ENCODE assay signal across 8 cellular contexts in the genomic region with DNA sequence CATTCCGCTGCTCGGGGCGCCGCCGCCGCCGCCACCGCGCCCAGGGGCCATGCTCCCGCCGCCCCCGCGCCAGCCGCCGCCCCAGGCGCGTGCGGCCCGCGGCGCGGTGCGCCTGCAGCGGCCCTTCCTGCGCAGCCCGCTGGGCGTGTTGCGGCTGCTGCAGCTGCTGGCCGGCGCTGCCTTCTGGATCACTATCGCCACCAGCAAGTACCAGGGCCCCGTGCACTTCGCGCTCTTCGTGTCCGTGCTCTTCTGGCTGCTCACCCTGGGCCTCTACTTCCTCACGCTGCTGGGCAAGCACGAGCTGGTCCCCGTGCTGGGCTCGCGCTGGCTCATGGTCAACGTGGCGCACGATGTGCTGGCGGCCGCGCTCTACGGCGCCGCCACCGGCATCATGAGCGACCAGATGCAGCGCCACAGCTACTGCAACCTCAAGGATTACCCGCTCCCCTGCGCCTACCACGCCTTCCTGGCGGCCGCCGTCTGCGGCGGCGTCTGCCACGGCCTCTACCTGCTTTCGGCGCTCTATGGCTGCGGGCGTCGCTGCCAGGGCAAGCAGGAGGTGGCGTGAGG. TPM values are rescaled to one million over a fixed set of nuclear protein-coding genes. Genes with fewer than 3 reads are reported as not detected.
DNase-seq lines count a peak whose midpoint lies in the region; ATAC-seq and TF ChIP-seq lines count a peak whose summit lies in the region.

No MANE protein-coding gene starts in this region.

- intact Hi-C loops in stomach (cut with DNase I; ENCODE audit: low total_unique reads): no loop called here

- peak; percentile 84 for ATAC-seq in GM18511 (IDR thresholded peaks at IDR 0.05; ENCODE audit: unreplicated experiment)
- peak; percentile 47 for ATAC-seq in HG03039 (IDR thresholded peaks at IDR 0.05; ENCODE audit: unreplicated experiment)
- peak; percentile 81 for ATAC-seq in esophagus mucosa

- peak; percentile 60 for DNase-seq in AG08395 (ENCODE audit: low spot score)
- DNase-seq in NCI-H748 (lab: John Stamatoyannopoulos, UW; ENCODE audit: unreplicated experiment): peak; percentile 75
- DNase-seq in activated T-cell treated with anti-CD3 and anti-CD28 coated beads, Interleukin-2, amount 50 U/mL, for 48 hours: peak; percentile 68 to 75
- peak; percentile 73 for DNase-seq in stomach

- H3K4me1 ChIP-seq in muscle layer of colon (ENCODE audit: insufficient read depth, low read length): peaks cover 60% of the 10 kb centered on the region
- peaks cover 41 to 82% (median 59%) of the 10 kb centered on the region in 4 donors for H3K4me1 ChIP-seq in stomach

- WGBS in stomach, 5 donors: 0 to 1% (median 0%) methylated on average over 27 to 69 of the region's 69 CpGs

- H3K9me3 ChIP-seq in muscle layer of colon (ENCODE audit: low read length): no peaks in the 10 kb centered on the region
- H3K9me3 ChIP-seq in stomach: no peaks in the 10 kb centered on the region

- H3K9ac ChIP-seq in muscle layer of colon (ENCODE audit: low read length): peak overlapping the region; percentile 98

- H3K27ac ChIP-seq in muscle layer of colon (ENCODE audit: low read depth, low read length) (peak overlapping the region; percentile 96), stomach (peak overlapping the region; percentile 83 to 97 (median 93))

- H3K36me3 ChIP-seq in muscle layer of colon (ENCODE audit: insufficient read depth, low read length) (peaks cover 33% of the 10 kb centered on the region), stomach (peaks cover 0 to 10% (median 6%) of the 10 kb centered on the region in 4 donors)

- peak in 3 of 7 experiments; percentile 8 to 16 (median 15) for TF ChIP-seq CTCF in stomach (IDR thresholded peaks at IDR 0.05)

- TF ChIP-seq EP300 in stomach (IDR thresholded peaks at IDR 0.05): no peak

- H3K27me3 ChIP-seq in muscle layer of colon (ENCODE audit: control insufficient read depth in 1 of 2, insufficient read depth in 2 of 2, low read length in 2 of 2) (no peaks in the 10 kb centered on the region), stomach (no peaks in the 10 kb centered on the region)

- TF ChIP-seq POLR2A in stomach (IDR thresholded peaks at IDR 0.05): no peak

- H3K4me3 ChIP-seq in muscle layer of colon (ENCODE audit: low read depth in 1 of 2, low read length in 2 of 2) (peak overlapping the region; percentile 81 to 94), stomach (peak overlapping the region; percentile 60 to 73 (median 62))

RNA-seq across cellular contexts. Expression of a gene that starts 0.4 kb away (rescaled TPM):
- total RNA-seq in esophagus mucosa: 12.1 TPM
- total RNA-seq in stomach: 10 to 100 TPM in 3 of 5 donors, 1 to 10 TPM in 2; 8.8 to 21.0 (median 12.7) TPM
- 10 to 100 TPM in 1 of 3 donors, 1 to 10 TPM in 2; 5.7 to 13.6 (median 8.4) TPM for polyA plus RNA-seq in stomach

RNA-seq across cellular contexts. Expression of a gene that starts 23.0 kb away (rescaled TPM):
- total RNA-seq in esophagus mucosa (10.7 TPM), stomach (10 to 100 TPM in 4 of 5 donors, 1 to 10 TPM in 1; 6.7 to 77.1 (median 25.2) TPM)
- polyA plus RNA-seq in stomach: 10 to 100 TPM in 1 of 3 donors, 1 to 10 TPM in 2; 4.3 to 16.3 (median 7.6) TPM

RNA-seq across cellular contexts. Expression of a gene that starts 26.9 kb away (rescaled TPM):
- total RNA-seq in esophagus mucosa: 6.8 TPM
- total RNA-seq in stomach: 10 to 100 TPM in 4 of 5 donors, 1 to 10 TPM in 1; 2.3 to 24.6 (median 12.1) TPM
- polyA plus RNA-seq in stomach: 10 to 100 TPM; 16.7 to 38.2 (median 23.5) TPM

RNA-seq across cellular contexts. Expression of a gene that starts 57.9 kb away (rescaled TPM):
- total RNA-seq in esophagus mucosa (not detected), stomach (1 to 10 TPM in 3 of 5 donors, under 1 TPM in 1, not detected in 1; 0.45 to 4.6 (median 2.1) TPM)
- 1 to 10 TPM in 2 of 3 donors, under 1 TPM in 1; 0.75 to 8.4 (median 2.1) TPM for polyA plus RNA-seq in stomach

Comparison
In these comparisons a context has a peak if more than half of its experiments do, and no peak if none do; other contexts are left out.
1. Peak in every context shown above with its lines: DNase-seq, ATAC-seq, H3K4me3 ChIP-seq and H3K27ac ChIP-seq.